In the genomic region with DNA sequence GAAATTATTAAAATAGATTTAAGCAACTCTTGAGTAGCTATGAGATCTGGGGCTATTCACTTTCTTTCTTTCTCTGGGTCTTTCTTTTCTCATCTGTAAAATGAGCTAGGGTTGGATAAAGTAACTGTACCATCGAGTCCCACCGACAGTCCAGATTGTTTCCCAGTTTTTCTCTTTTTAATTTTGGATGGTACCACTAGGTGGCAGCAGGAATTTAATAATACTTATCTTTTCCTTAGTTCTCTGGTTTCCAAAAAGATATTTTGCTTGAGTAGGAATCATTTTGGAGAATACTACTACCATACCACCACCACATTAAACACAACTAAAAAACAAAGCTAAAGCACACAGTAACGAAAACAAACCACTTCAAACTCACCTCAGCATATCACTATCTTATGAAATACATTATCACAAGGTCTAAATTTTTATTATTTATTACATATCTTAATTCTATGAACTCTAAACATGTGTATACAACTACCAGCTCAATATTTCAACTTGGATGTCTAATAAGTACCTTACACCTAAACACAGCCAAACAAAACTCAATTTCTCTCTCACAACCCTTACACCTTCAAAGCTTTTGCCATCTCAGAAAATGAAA, we compare ENCODE assay signal across 8 cellular contexts.
DNase-seq lines count a peak whose midpoint lies in the region; ATAC-seq and TF ChIP-seq lines count a peak whose summit lies in the region.

No MANE protein-coding gene starts in this region.

- no peaks in the 10 kb centered on the region for H3K27me3 ChIP-seq in parathyroid adenoma (ENCODE audit: control insufficient read depth, insufficient read depth, low read length)

- H3K27me3 Mint-ChIP-seq in activated T-cell treated with anti-CD3 and anti-CD28 coated beads, Interleukin-2, amount 50 U/mL, for 72 hours (ENCODE audit: low read depth) = no peaks in the 10 kb centered on the region

- no peak overlapping the region for H3K9ac ChIP-seq in parathyroid adenoma

- H3K36me3 ChIP-seq in parathyroid adenoma (ENCODE audit: control insufficient read depth, insufficient read depth, low read length) = no peaks in the 10 kb centered on the region

- no peak for DNase-seq in GM12864 (ENCODE audit: low read depth)
- peak; percentile 30 for DNase-seq in NCI-H1048 (lab: John Stamatoyannopoulos, UW)
- DNase-seq in choroid plexus epithelial cell (ENCODE audit: low read depth) = peak; percentile 44
- no peak for DNase-seq in activated naive CD4-positive, alpha-beta T cell treated with anti-CD3 and anti-CD28 coated beads, Interleukin-2, amount 50 U/mL, for 16 hours
- DNase-seq in activated T-cell treated with anti-CD3 and anti-CD28 coated beads, Interleukin-2, amount 50 U/mL, for 72 hours = no peak

- H2AFZ ChIP-seq in parathyroid adenoma = no peak overlapping the region

- no peak overlapping the region for H3K27ac ChIP-seq in parathyroid adenoma

- no peak overlapping the region for H3K4me3 Mint-ChIP-seq in activated T-cell treated with anti-CD3 and anti-CD28 coated beads, Interleukin-2, amount 50 U/mL, for 72 hours

- TF ChIP-seq CTCF in GM12864 (IDR thresholded peaks at IDR 0.05; ENCODE audit: low read depth, low read length, missing control alignments) (peak; percentile 35), choroid plexus epithelial cell (conservative IDR thresholded peaks at IDR 0.05; ENCODE audit: low read depth, low read length) (peak; percentile 62), parathyroid adenoma (IDR thresholded peaks at IDR 0.05) (peak; percentile 8)

- H3K9me3 Mint-ChIP-seq in activated T-cell treated with anti-CD3 and anti-CD28 coated beads, Interleukin-2, amount 50 U/mL, for 72 hours = peaks cover 3 to 6% of the 10 kb centered on the region in 2 donors

- H3K4me2 ChIP-seq in parathyroid adenoma (ENCODE audit: low read length) = no peak overlapping the region

- H3K4me1 Mint-ChIP-seq in activated T-cell treated with anti-CD3 and anti-CD28 coated beads, Interleukin-2, amount 50 U/mL, for 72 hours (ENCODE audit: low read depth) = no peaks in the 10 kb centered on the region

- no peaks in the 10 kb centered on the region for H3K79me2 ChIP-seq in parathyroid adenoma

- no peaks in the 10 kb centered on the region for H3K9me3 ChIP-seq in parathyroid adenoma (ENCODE audit: control insufficient read depth, low read length)

- peaks cover 0 to 6% of the 10 kb centered on the region in 2 donors for H3K36me3 Mint-ChIP-seq in activated T-cell treated with anti-CD3 and anti-CD28 coated beads, Interleukin-2, amount 50 U/mL, for 72 hours (ENCODE audit: insufficient read depth in 2 of 2)

- H3K27ac Mint-ChIP-seq in activated T-cell treated with anti-CD3 and anti-CD28 coated beads, Interleukin-2, amount 50 U/mL, for 72 hours = no peak overlapping the region

- no peak overlapping the region for H3K4me3 ChIP-seq in GM12864 (ENCODE audit: low read depth, low read length)
- no peak overlapping the region for H3K4me3 ChIP-seq in choroid plexus epithelial cell (ENCODE audit: low read depth, low read length)
- no peak overlapping the region for H3K4me3 ChIP-seq in parathyroid adenoma (ENCODE audit: low read depth, low read length)

- no peaks in the 10 kb centered on the region for H3K4me1 ChIP-seq in parathyroid adenoma

- ATAC-seq in activated T-cell treated with anti-CD3 and anti-CD28 coated beads, Interleukin-2, amount 50 U/mL, for 72 hours (replicated peaks in 1 of 2) = no peak
- no peak for ATAC-seq in GM19455 (IDR thresholded peaks at IDR 0.05; ENCODE audit: unreplicated experiment)
- ATAC-seq in GM21360 (IDR thresholded peaks at IDR 0.05; ENCODE audit: unreplicated experiment) = no peak

Comparison
In these comparisons a context has a peak if more than half of its experiments do, and no peak if none do; other contexts are left out.
1. DNase-seq: peak in NCI-H1048 (single experiment) and choroid plexus epithelial cell (single experiment); none in GM12864 (single experiment), activated naive CD4-positive, alpha-beta T cell treated with anti-CD3 and anti-CD28 coated beads, Interleukin-2, amount 50 U/mL, for 16 hours (single experiment) and activated T-cell treated with anti-CD3 and anti-CD28 coated beads, Interleukin-2, amount 50 U/mL, for 72 hours (0 of 2).
2. CTCF ChIP-seq: peak in every context shown above with its lines; median percentile 62 in choroid plexus epithelial cell; 35 in GM12864; 8 in parathyroid adenoma.